Comparison of ENCODE assay signal across 8 cellular contexts in the genomic region with DNA sequence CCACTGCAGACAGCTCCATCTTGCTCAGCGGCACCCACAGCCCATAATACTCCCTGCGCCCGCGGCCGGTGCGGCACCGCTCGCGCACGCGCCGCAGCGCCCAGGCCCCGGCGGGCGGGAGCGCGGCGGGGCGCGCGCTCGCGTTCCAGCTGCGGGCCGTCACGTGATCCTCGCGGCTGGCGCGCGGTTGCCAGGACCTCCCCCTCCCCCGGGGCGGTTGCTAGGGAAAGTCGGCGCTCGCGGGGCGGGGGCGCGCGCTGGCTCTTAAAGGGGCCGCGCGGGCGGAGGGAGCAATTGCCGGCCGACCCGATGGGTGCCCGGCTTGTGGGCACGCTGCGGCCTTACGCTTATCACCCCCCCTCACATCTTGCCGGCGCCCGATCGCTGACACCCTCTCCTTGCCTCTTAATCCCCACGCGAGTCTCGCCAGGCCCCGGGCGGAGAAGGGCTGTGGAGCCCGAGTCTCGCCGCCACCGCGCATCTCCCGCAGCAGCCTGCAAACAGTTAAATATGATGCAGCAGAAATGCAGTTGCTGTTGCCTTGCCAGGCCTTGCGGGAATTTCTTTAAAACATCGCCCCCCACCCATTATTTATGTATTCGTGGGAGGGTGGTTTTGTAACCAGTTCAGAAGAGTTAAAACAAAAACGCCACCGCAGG. TPM values are rescaled to one million over a fixed set of nuclear protein-coding genes. Genes with fewer than 3 reads are reported as not detected.
A peak's percentile ranks its signal among the peaks of the same experiment; 100 is the strongest.
DNase-seq lines count a peak whose midpoint lies in the region; ATAC-seq and TF ChIP-seq lines count a peak whose summit lies in the region.

A gene (minus strand): TSS at position 45 of the 659 bp plus-strand sequence. CDS start 26 bp downstream, at position 19.

- H3K9me3 Mint-ChIP-seq in Caco-2 (ENCODE audit: unreplicated experiment) (no peaks in the 10 kb centered on the region), IgD-negative memory B cell (no peaks in the 10 kb centered on the region), endothelial cell (ENCODE audit: unreplicated experiment) (no peaks in the 10 kb centered on the region), mesothelial cell of epicardium (no peaks in the 10 kb centered on the region)

- H3K27me3 Mint-ChIP-seq in Caco-2 (ENCODE audit: insufficient read depth, unreplicated experiment) (no peaks in the 10 kb centered on the region), IgD-negative memory B cell (peaks cover 4% of the 10 kb centered on the region), endothelial cell (ENCODE audit: unreplicated experiment) (peaks cover 19% of the 10 kb centered on the region), mesothelial cell of epicardium (ENCODE audit: low read depth) (peaks cover 15% of the 10 kb centered on the region)

- H3K9me2 ChIP-seq in OCI-LY7 (ENCODE audit: insufficient read depth, low read length), result no peaks in the 10 kb centered on the region

- H2AFZ ChIP-seq in OCI-LY7 (ENCODE audit: low read length), result peak within 1 kb of the TSS; percentile 99

- peaks cover 22% of the 10 kb centered on the region for H3K79me2 ChIP-seq in OCI-LY7 (ENCODE audit: insufficient read depth, low read depth, low read length)

- H3K4me3 Mint-ChIP-seq in Caco-2 (ENCODE audit: unreplicated experiment), result peak within 1 kb of the TSS; percentile 82
- H3K4me3 Mint-ChIP-seq in IgD-negative memory B cell, result peak within 1 kb of the TSS; percentile 85 to 96 (median 91)
- peak within 1 kb of the TSS; percentile 96 for H3K4me3 Mint-ChIP-seq in endothelial cell (ENCODE audit: unreplicated experiment)
- H3K4me3 Mint-ChIP-seq in mesothelial cell of epicardium, result peak within 1 kb of the TSS; percentile 93

- H3K4me1 ChIP-seq in Caco-2 (peaks cover 15% of the 10 kb centered on the region), OCI-LY7 (ENCODE audit: insufficient read depth, low read length, poor library complexity, severe bottlenecking) (peaks cover 41% of the 10 kb centered on the region)

- H3K36me3 ChIP-seq in Caco-2 (ENCODE audit: control insufficient read depth, insufficient read depth, low read length) (peaks cover 4% of the 10 kb centered on the region; the same call in 1 of the 2 replicates), OCI-LY7 (ENCODE audit: insufficient read depth, low read length) (peaks cover 30% of the 10 kb centered on the region)

- no peaks in the 10 kb centered on the region for H3K9me3 ChIP-seq in Caco-2
- no peaks in the 10 kb centered on the region for H3K9me3 ChIP-seq in OCI-LY7 (ENCODE audit: low read length)

- POLR2A ChIA-PET in Caco-2 (lab: Charles Lee), result interaction anchor here (0.6 to 0.7 kb wide), 2 partner anchors 20 to 52 kb away, joined by 3 to 5 read pairs; no protein-coding TSS in a partner anchor
- POLR2A ChIA-PET in OCI-LY7 (lab: Charles Lee), result interaction anchor here (0.5 kb wide), 2 partner anchors 12 to 252 kb away, joined by 3 to 4 read pairs; no protein-coding TSS in a partner anchor

- peak within 1 kb of the TSS; percentile 53 for H3K4me3 ChIP-seq in Caco-2 (ENCODE audit: low read depth, low read length)
- peak within 1 kb of the TSS; percentile 82 for H3K4me3 ChIP-seq in OCI-LY7 (ENCODE audit: low read depth, low read length, poor library complexity, severe bottlenecking)

- peak within 1 kb of the TSS; percentile 99 for H3K4me2 ChIP-seq in OCI-LY7 (ENCODE audit: low read length)

- no peaks in the 10 kb centered on the region for H3K27me3 ChIP-seq in Caco-2 (replicated peaks; ENCODE audit: control insufficient read depth, insufficient read depth, low read length)

- BruUV-seq in Caco-2 (replicated peaks; lab: Mats Ljungman, UMichigan), result TSS peak; percentile 85
- BruUV-seq in OCI-LY7 (replicated peaks; lab: Mats Ljungman, UMichigan), result no TSS peak

- H3K36me3 Mint-ChIP-seq in Caco-2 (ENCODE audit: insufficient read depth, unreplicated experiment) (peaks cover 31% of the 10 kb centered on the region), IgD-negative memory B cell (no peaks in the 10 kb centered on the region), endothelial cell (ENCODE audit: low read depth, unreplicated experiment) (peaks cover 5% of the 10 kb centered on the region), mesothelial cell of epicardium (no peaks in the 10 kb centered on the region)

- peaks cover 9% of the 10 kb centered on the region for H4K20me1 ChIP-seq in OCI-LY7 (ENCODE audit: insufficient read depth, low read length)

- intact Hi-C loops in Caco-2 (cut with micrococcal nuclease; ENCODE audit: unreplicated experiment), result loop anchor here (1.0 to 5.0 kb wide), 2 partner anchors 52 to 110 kb away; a partner anchor contains a TSS
- intact Hi-C loops in OCI-LY7 (cut with micrococcal nuclease; ENCODE audit: unreplicated experiment), result loop anchor here (1.0 to 5.0 kb wide), 2 partner anchors 29 to 445 kb away; a partner anchor contains a TSS

- H3K27ac Mint-ChIP-seq in Caco-2 (ENCODE audit: unreplicated experiment), result peak within 1 kb of the TSS; percentile 90
- H3K27ac Mint-ChIP-seq in IgD-negative memory B cell, result peak within 1 kb of the TSS; percentile 74 to 98 (median 93)
- H3K27ac Mint-ChIP-seq in endothelial cell (ENCODE audit: unreplicated experiment), result peak within 1 kb of the TSS; percentile 84
- peak within 1 kb of the TSS; percentile 95 for H3K27ac Mint-ChIP-seq in mesothelial cell of epicardium

- H3K4me1 Mint-ChIP-seq in Caco-2 (ENCODE audit: low read depth, unreplicated experiment), result peaks cover 26% of the 10 kb centered on the region
- peaks cover 22 to 31% (median 24%) of the 10 kb centered on the region in 3 donors for H3K4me1 Mint-ChIP-seq in IgD-negative memory B cell
- peaks cover 4% of the 10 kb centered on the region for H3K4me1 Mint-ChIP-seq in endothelial cell (ENCODE audit: unreplicated experiment)
- peaks cover 33% of the 10 kb centered on the region for H3K4me1 Mint-ChIP-seq in mesothelial cell of epicardium

- CTCF ChIA-PET in Caco-2 (lab: Charles Lee) (interaction anchor here (0.6 to 1.1 kb wide), 3 partner anchors 103 to 249 kb away, joined by 3 to 6 read pairs (median 4); a partner anchor contains a TSS), OCI-LY7 (lab: Charles Lee; ENCODE audit: unreplicated experiment) (no interaction called here)

- DNase-seq in Caco-2, result peak; percentile 93 to 98
- DNase-seq in OCI-LY7 (ENCODE audit: low spot score), result peak; percentile 96
- peak; percentile 98 for DNase-seq in activated CD8-positive, alpha-beta memory T cell treated with anti-CD3 and anti-CD28 coated beads, Interleukin-2, amount 50 U/mL, for 48 hours
- peak; percentile 96 for DNase-seq in endothelial cell (ENCODE audit: low spot score)
- DNase-seq in mesothelial cell of epicardium (ENCODE audit: low spot score in 2 of 2, unreplicated experiment in 2 of 2), result peak; percentile 97 to 99
- peak; percentile 85 to 91 for DNase-seq in stimulated activated CD8-positive, alpha-beta memory T cell treated with anti-CD3 and anti-CD28 coated beads, Interleukin-15, amount 100 ng/mL, for 4 hours (ENCODE audit: low read depth in 2 of 2)

- peak within 1 kb of the TSS; percentile 78 for H3K27ac ChIP-seq in OCI-LY7 (ENCODE audit: low read depth, low read length, poor library complexity, severe bottlenecking)

- ATAC-seq in GM21528 (IDR thresholded peaks at IDR 0.05; ENCODE audit: low FRiP score, unreplicated experiment), result peak; percentile 68

- TF ChIP-seq CTCF in Caco-2 (IDR thresholded peaks at IDR 0.05; ENCODE audit: insufficient read depth in 1 of 2, low read depth in 1 of 2, low read length in 1 of 2, severe bottlenecking in 1 of 2, unreplicated experiment in 1 of 2) (no peak), OCI-LY7 (conservative IDR thresholded peaks at IDR 0.05; ENCODE audit: low read length) (no peak), endothelial cell (IDR thresholded peaks at IDR 0.05; ENCODE audit: unreplicated experiment) (no peak), mesothelial cell of epicardium (IDR thresholded peaks at IDR 0.05; ENCODE audit: unreplicated experiment) (no peak)

RNA-seq across cellular contexts. Expression of the gene that starts here (rescaled TPM):
- total RNA-seq in Caco-2 (2022), result 52.2 and 55.9 TPM in 2 replicates
- 7.1 TPM for polyA plus RNA-seq in IgD-negative memory B cell
- 41.9 and 45.2 TPM in 2 replicates for total RNA-seq in OCI-LY7 (2014; rRNA removed; shearing (Covaris generic))
- 62.2 and 67.2 TPM in 2 replicates for total RNA-seq in OCI-LY7 (2022)
- total RNA-seq in endothelial cell (ENCODE audit: unreplicated experiment), result 11.0 TPM
- total RNA-seq in mesothelial cell of epicardium, result 101 to 104 TPM (median 102 TPM) in 3 replicates

Comparison
In these comparisons a context has a peak if more than half of its experiments do, and no peak if none do; other contexts are left out.
1. Peak in every context shown above with its lines: DNase-seq, ATAC-seq, H3K4me3 ChIP-seq and H3K27ac ChIP-seq.